Comparison of ENCODE assay signal across 8 cellular contexts in the genomic region with DNA sequence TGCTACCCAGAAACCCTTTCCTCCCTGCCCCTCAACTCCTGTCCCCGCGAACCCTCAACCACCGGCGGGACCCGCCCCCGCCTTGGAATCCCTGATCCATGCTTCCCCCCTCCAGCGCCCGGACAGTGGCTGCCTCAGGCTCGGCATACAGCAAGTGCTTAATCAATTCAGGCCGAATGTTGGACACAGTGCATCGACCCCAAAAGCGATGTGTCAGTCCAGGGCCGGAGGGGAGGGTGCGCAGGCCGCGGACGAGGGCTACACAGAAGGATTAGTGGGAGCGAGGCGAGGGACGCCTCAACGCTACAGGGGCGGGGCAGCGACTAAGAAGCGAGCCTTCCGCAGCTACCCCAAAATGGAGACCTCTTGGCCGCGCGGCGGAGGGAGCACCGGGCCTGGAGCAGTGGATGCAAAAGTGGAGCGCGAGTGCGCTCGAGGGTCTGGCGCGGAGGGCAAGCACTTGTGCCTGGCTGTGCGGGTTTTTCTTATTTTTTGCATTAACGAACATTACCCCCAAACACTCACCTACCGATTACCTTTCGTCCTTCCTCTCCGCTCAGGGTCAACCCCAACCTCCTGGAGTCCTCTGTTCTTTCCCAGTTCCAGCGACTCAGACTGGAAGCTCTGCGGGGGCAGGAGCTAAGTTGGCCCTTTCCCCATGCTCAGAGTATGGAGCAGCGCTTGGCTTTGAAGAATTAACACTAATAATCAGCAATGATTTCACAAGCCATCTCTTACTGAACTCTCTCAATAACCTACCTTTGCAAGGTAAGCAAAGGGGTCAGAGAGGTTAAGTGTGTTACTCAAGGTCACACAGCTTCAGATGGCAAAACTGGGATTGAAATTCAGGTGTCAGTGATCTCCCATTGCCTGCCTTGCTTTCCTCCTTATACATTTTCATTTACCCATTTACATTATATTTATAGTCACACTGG. TPM values are rescaled to one million over a fixed set of nuclear protein-coding genes. Genes with fewer than 3 reads are reported as not detected.
DNase-seq lines count a peak whose midpoint lies in the region; ATAC-seq and TF ChIP-seq lines count a peak whose summit lies in the region.

No MANE protein-coding gene starts in this region.

- H3K4ac ChIP-seq in mesendoderm (ENCODE audit: low read depth, low read length) = no peak overlapping the region

- H3K9me3 ChIP-seq in DND-41 (ENCODE audit: insufficient read depth, low read length, severe bottlenecking) = no peaks in the 10 kb centered on the region

- no CpG with 5 or more reads among the region's 44 CpGs for WGBS in mesendoderm (ENCODE audit: extremely low coverage, insufficient coverage, low lambda C conversion rate)

- H3K79me1 ChIP-seq in mesendoderm (ENCODE audit: low read length) = no peaks in the 10 kb centered on the region

- H3K4me1 ChIP-seq in DND-41 (ENCODE audit: insufficient read depth, low read length) (peaks cover 39% of the 10 kb centered on the region), mesendoderm (ENCODE audit: control insufficient read depth, low read depth, low read length) (no peaks in the 10 kb centered on the region)

- peak overlapping the region; percentile 96 for H3K56ac ChIP-seq in mesendoderm (ENCODE audit: low read length)

- no peak overlapping the region for H2BK120ac ChIP-seq in mesendoderm (ENCODE audit: low read depth, low read length)

- H3K27ac ChIP-seq in DND-41 (ENCODE audit: low read length) (peak overlapping the region; percentile 68), mesendoderm (ENCODE audit: low read depth, low read length) (no peak overlapping the region)

- H3K79me2 ChIP-seq in DND-41 (ENCODE audit: insufficient read depth, low read length) = no peaks in the 10 kb centered on the region
- H3K79me2 ChIP-seq in mesendoderm (ENCODE audit: control insufficient read depth, insufficient read depth, low read length) = no peaks in the 10 kb centered on the region

- no peak overlapping the region for H4K5ac ChIP-seq in mesendoderm (ENCODE audit: low read length)

- H2BK5ac ChIP-seq in mesendoderm (ENCODE audit: low read length) = peak overlapping the region; percentile 54

- H3K27me3 ChIP-seq in DND-41 (ENCODE audit: insufficient read depth, low read length, poor library complexity) = no peaks in the 10 kb centered on the region
- H3K27me3 ChIP-seq in mesendoderm (ENCODE audit: insufficient read depth, low read length, poor library complexity) = no peaks in the 10 kb centered on the region

- TF ChIP-seq CTCF in DND-41 (IDR thresholded peaks at IDR 0.05; ENCODE audit: borderline replicate concordance, extremely low read depth, low read length, poor library complexity, severe bottlenecking) (no peak), WI38 (IDR thresholded peaks at IDR 0.05; ENCODE audit: low read depth, low read length) (no peak)

- no peak overlapping the region for H4K8ac ChIP-seq in mesendoderm (ENCODE audit: low read depth, low read length)

- DNase-seq in DND-41 = peak; percentile 63
- peak; percentile 57 for DNase-seq in HCEC 1CT
- DNase-seq in NCI-H1694 treated with DMSO at 0.1 percent for 48 hours (lab: John Stamatoyannopoulos, UW) = peak; percentile 61
- peak; percentile 44 for DNase-seq in effector CD8-positive, alpha-beta T cell (lab: John Stamatoyannopoulos, UW)
- peak; percentile 79 for DNase-seq in mesendoderm
- peak; percentile 8 to 28 for DNase-seq in stimulated activated CD8-positive, alpha-beta memory T cell treated with anti-CD3 and anti-CD28 coated beads, Interleukin-7, amount 100 ng/mL, for 4 hours (ENCODE audit: low read depth in 2 of 2)
- DNase-seq in COR-L47 (lab: John Stamatoyannopoulos, UW) = no peak

- H2AFZ ChIP-seq in DND-41 (ENCODE audit: low read depth, low read length) = peak overlapping the region; percentile 88

- H2BK15ac ChIP-seq in mesendoderm (replicated peaks; ENCODE audit: low read depth) = no peak overlapping the region

- H3K36me3 ChIP-seq in DND-41 (ENCODE audit: insufficient read depth, low read length) (no peaks in the 10 kb centered on the region), mesendoderm (ENCODE audit: control insufficient read depth, insufficient read depth, low read length) (no peaks in the 10 kb centered on the region)

- no peak overlapping the region for H3K18ac ChIP-seq in mesendoderm (ENCODE audit: low read length)

- ATAC-seq in DND-41 (ENCODE audit: insufficient read depth, low read depth) = peak; percentile 29

- H2AK5ac ChIP-seq in mesendoderm (ENCODE audit: low read length) = no peak overlapping the region

- H3K4me3 ChIP-seq in DND-41 (ENCODE audit: low read depth in 1 of 2, low read length in 2 of 2) (peak overlapping the region; percentile 74 to 94), WI38 (ENCODE audit: low read depth, low read length) (peak overlapping the region; percentile 78), mesendoderm (ENCODE audit: low read length) (peak overlapping the region; percentile 81)

- no peak overlapping the region for H3K23ac ChIP-seq in mesendoderm (ENCODE audit: low read length)

- H3K9ac ChIP-seq in DND-41 (ENCODE audit: low read depth, low read length) = peak overlapping the region; percentile 62
- peak overlapping the region; percentile 78 for H3K9ac ChIP-seq in mesendoderm (ENCODE audit: low read length)

- peaks cover 6% of the 10 kb centered on the region for H4K20me1 ChIP-seq in DND-41 (ENCODE audit: insufficient read depth, low read length)

- peak overlapping the region; percentile 94 for H3K4me2 ChIP-seq in DND-41 (ENCODE audit: insufficient read depth, low read length)
- peak overlapping the region; percentile 31 for H3K4me2 ChIP-seq in mesendoderm (ENCODE audit: low read length)

RNA-seq across cellular contexts. Expression of gene WNT11, which starts 30.1 kb away (rescaled TPM):
- 0.14 TPM for polyA plus RNA-seq in mesendoderm (2013, experiment 1 of 2)
- 0.20 TPM for polyA plus RNA-seq in mesendoderm (2013, experiment 2 of 2)
